8 cellular contexts compared by ENCODE assay signal in genomic region chr17:81513669-81514484, GRCh38. TPM values are rescaled to one million over a fixed set of nuclear protein-coding genes. Genes with fewer than 3 reads are reported as not detected.
DNase-seq lines count a peak whose midpoint lies in the region; ATAC-seq, FAIRE-seq and TF ChIP-seq lines count a peak whose summit lies in the region.

No MANE protein-coding gene starts in this region.

- TF ChIP-seq CTCF in CD8-positive, alpha-beta T cell (IDR thresholded peaks at IDR 0.05): no peak
- TF ChIP-seq CTCF in HFFc6 (IDR thresholded peaks at IDR 0.05) (0 out of 2 replicates have a peak, but pooled peaks have one; percentile 9), MCF 10A (IDR thresholded peaks at IDR 0.05; ENCODE audit: unreplicated experiment) (no peak), retinal pigment epithelial cell (conservative IDR thresholded peaks at IDR 0.05; ENCODE audit: low read depth, low read length) (no peak)

- BruUV-seq in MCF 10A (replicated peaks; lab: Mats Ljungman, UMichigan): no TSS peak

- no peak for FAIRE-seq in HTR-8/SVneo (lab: Jason Lieb, UNC)

- H3K27ac ChIP-seq in CD8-positive, alpha-beta T cell (ENCODE audit: low read depth, low read length): peak overlapping the region; percentile 56
- H3K27ac ChIP-seq in SJCRH30: peak overlapping the region; percentile 56

- POLR2A ChIA-PET in CD8-positive, alpha-beta T cell (lab: Charles Lee): interaction anchor here (0.6 to 3.7 kb wide), 8 partner anchors 10 to 1248 kb away, joined by 3 to 26 read pairs (median 6); partner anchors contain the start of genes FAAP100, NDUFAF8, SLC38A10 and TEPSIN
- POLR2A ChIA-PET in MCF 10A (lab: Yijun Ruan, JAX): interaction anchor here (0.5 to 9.4 kb wide), 16 partner anchors 9 to 275 kb away, joined by 3 to 169 read pairs (median 4); partner anchors contain the start of genes BAHCC1, FAAP100, NDUFAF8 and SLC38A10

- peaks cover 51% of the 10 kb centered on the region for H3K4me1 ChIP-seq in CD8-positive, alpha-beta T cell (ENCODE audit: insufficient read depth, low read length)
- H3K4me1 ChIP-seq in SJCRH30: peaks cover 28% of the 10 kb centered on the region

- H3K4me3 Mint-ChIP-seq in CD8-positive, alpha-beta T cell: peak overlapping the region; percentile 89
- H3K4me3 Mint-ChIP-seq in HFFc6 (peak overlapping the region; percentile 85), MCF 10A (ENCODE audit: unreplicated experiment) (peak overlapping the region; percentile 92)

- H3K9me3 ChIP-seq in CD8-positive, alpha-beta T cell (ENCODE audit: low read length): no peaks in the 10 kb centered on the region
- H3K9me3 ChIP-seq in SJCRH30 (replicated peaks): no peaks in the 10 kb centered on the region
- peaks cover 4% of the 10 kb centered on the region for H3K9me3 ChIP-seq in iPS-18c (ENCODE audit: control insufficient read depth, insufficient read depth, low read length)

- no peak for ATAC-seq in CD8-positive, alpha-beta T cell
- no peak for ATAC-seq in GM21786 (IDR thresholded peaks at IDR 0.05; ENCODE audit: unreplicated experiment)

- peaks cover 34% of the 10 kb centered on the region for H3K36me3 ChIP-seq in CD8-positive, alpha-beta T cell (ENCODE audit: insufficient read depth, low read length)
- peaks cover 34% of the 10 kb centered on the region for H3K36me3 ChIP-seq in SJCRH30

- no peaks in the 10 kb centered on the region for H3K27me3 Mint-ChIP-seq in CD8-positive, alpha-beta T cell (ENCODE audit: low read depth)
- peaks cover 33% of the 10 kb centered on the region for H3K27me3 Mint-ChIP-seq in HFFc6 (ENCODE audit: insufficient read depth)
- H3K27me3 Mint-ChIP-seq in MCF 10A (ENCODE audit: insufficient read depth, unreplicated experiment): no peaks in the 10 kb centered on the region

- peak overlapping the region; percentile 90 for H3K27ac Mint-ChIP-seq in CD8-positive, alpha-beta T cell
- H3K27ac Mint-ChIP-seq in HFFc6 (peak overlapping the region; percentile 89), MCF 10A (ENCODE audit: low read depth, unreplicated experiment) (peak overlapping the region; percentile 89)

- intact Hi-C loops in CD8-positive, alpha-beta T cell (cut with DNase I, micrococcal nuclease): loop anchor here (1.0 to 10.0 kb wide), 12 partner anchors 25 to 1677 kb away; partner anchors contain the start of genes BAHCC1 (in 2 of the 2), FAAP100 (in 2 of the 2), P4HB (in 2 of the 2) and CBX4 (in 1 of the 2)
- intact Hi-C loops in MCF 10A (cut with micrococcal nuclease): loop anchor here (2.0 kb wide), 1 partner anchor 87 kb away; no protein-coding TSS in a partner anchor

- H3K27me3 ChIP-seq in CD8-positive, alpha-beta T cell (ENCODE audit: insufficient read depth, low read length): no peaks in the 10 kb centered on the region
- H3K27me3 ChIP-seq in SJCRH30: no peaks in the 10 kb centered on the region

- CTCF ChIA-PET in CD8-positive, alpha-beta T cell (lab: Charles Lee): interaction anchor here (1.2 kb wide), 1 partner anchor 88 kb away, joined by 3 read pairs; no protein-coding TSS in a partner anchor
- CTCF ChIA-PET in MCF 10A (lab: Yijun Ruan, JAX): interaction anchor here (0.6 kb wide), 2 partner anchors 82 to 88 kb away, joined by 3 read pairs; no protein-coding TSS in a partner anchor

- peak in 4 of 7 experiments; percentile 37 to 71 (median 40) for DNase-seq in CD8-positive, alpha-beta T cell
- DNase-seq in HFFc6 (peak; percentile 67), SJCRH30 (peak; percentile 91 to 94), MCF 10A (ENCODE audit: unreplicated experiment) (peak; percentile 81), retinal pigment epithelial cell (ENCODE audit: low read depth) (no peak), HTR-8/SVneo (ENCODE audit: insufficient read length, low spot score) (no peak)

- H3K36me3 Mint-ChIP-seq in CD8-positive, alpha-beta T cell: peaks cover 35% of the 10 kb centered on the region
- H3K36me3 Mint-ChIP-seq in HFFc6 (ENCODE audit: low read depth): peaks cover 41% of the 10 kb centered on the region
- H3K36me3 Mint-ChIP-seq in MCF 10A (ENCODE audit: insufficient read depth, unreplicated experiment): peaks cover 47% of the 10 kb centered on the region

- peaks cover 57% of the 10 kb centered on the region for H3K4me1 Mint-ChIP-seq in CD8-positive, alpha-beta T cell (ENCODE audit: low read depth)
- H3K4me1 Mint-ChIP-seq in HFFc6 (ENCODE audit: low read depth): peaks cover 29% of the 10 kb centered on the region
- peaks cover 23% of the 10 kb centered on the region for H3K4me1 Mint-ChIP-seq in MCF 10A (ENCODE audit: insufficient read depth, unreplicated experiment)

- H3K4me3 ChIP-seq in CD8-positive, alpha-beta T cell (ENCODE audit: low read depth, low read length): peak overlapping the region; percentile 80
- H3K4me3 ChIP-seq in SJCRH30: peak overlapping the region; percentile 81
- peak overlapping the region; percentile 76 for H3K4me3 ChIP-seq in iPS-18c (ENCODE audit: insufficient read depth, low read depth, low read length)
- peak overlapping the region; percentile 57 for H3K4me3 ChIP-seq in retinal pigment epithelial cell (ENCODE audit: low read length)

- no peaks in the 10 kb centered on the region for H3K9me3 Mint-ChIP-seq in CD8-positive, alpha-beta T cell
- H3K9me3 Mint-ChIP-seq in HFFc6: peaks cover 31% of the 10 kb centered on the region
- no peaks in the 10 kb centered on the region for H3K9me3 Mint-ChIP-seq in MCF 10A (ENCODE audit: unreplicated experiment)

RNA-seq across cellular contexts. Expression of gene ACTG1, which starts 1.3 kb away (rescaled TPM):
- total RNA-seq in CD8-positive, alpha-beta T cell: 1,000 to 10,000 TPM; 1,370 to 1,375 TPM
- total RNA-seq in HFFc6 (2021; fragmentation: NEBNext Ultra II Directional; extraction: Animal tissue kit (Norgen Biotek cat#: 25700)): over 10,000 TPM in 3 of 6 experiments, 1,000 to 10,000 TPM in 3; 7,891 to 11,135 (median 9,908) TPM
- total RNA-seq in SJCRH30 (2014; rRNA removed; shearing (Covaris generic)): 2,768 and 3,121 TPM in 2 replicates
- 1,056 and 1,461 TPM in 2 replicates for total RNA-seq in MCF 10A (2022)

RNA-seq across cellular contexts. Expression of gene FSCN2, which starts 14.3 kb away (rescaled TPM):
- under 1 TPM; 0.36 to 0.38 TPM for total RNA-seq in CD8-positive, alpha-beta T cell
- 1 to 10 TPM in 3 of 6 experiments, under 1 TPM in 3; 0.71 to 1.4 (median 0.99) TPM for total RNA-seq in HFFc6 (2021; fragmentation: NEBNext Ultra II Directional; extraction: Animal tissue kit (Norgen Biotek cat#: 25700))
- 0.43 and 0.61 TPM in 2 replicates for total RNA-seq in SJCRH30 (2014; rRNA removed; shearing (Covaris generic))
- 0.37 TPM in 1 of 2 replicates, not detected in the other for total RNA-seq in MCF 10A (2022)

RNA-seq across cellular contexts. Expression of gene FAAP100, which starts 38.3 kb away (rescaled TPM):
- 10 to 100 TPM; 21.7 to 23.5 TPM for total RNA-seq in CD8-positive, alpha-beta T cell
- total RNA-seq in HFFc6 (2021; fragmentation: NEBNext Ultra II Directional; extraction: Animal tissue kit (Norgen Biotek cat#: 25700)): 10 to 100 TPM; 21.9 to 27.7 (median 23.9) TPM
- total RNA-seq in SJCRH30 (2014; rRNA removed; shearing (Covaris generic)): 52.3 and 60.7 TPM in 2 replicates
- 23.4 and 32.5 TPM in 2 replicates for total RNA-seq in MCF 10A (2022)

Comparison
In these comparisons a context has a peak if more than half of its experiments do, and no peak if none do; other contexts are left out.
1. DNase-seq: peak in CD8-positive, alpha-beta T cell (4 of 7), HFFc6 (single experiment), SJCRH30 (2 of 2) and MCF 10A (single experiment); none in retinal pigment epithelial cell (single experiment) and HTR-8/SVneo (single experiment).
2. Peak in every context shown above with its lines, with median percentiles within 50 percentile points of each other: H3K4me3 ChIP-seq, H3K27ac Mint-ChIP-seq and H3K4me3 Mint-ChIP-seq.